In the genomic region with DNA sequence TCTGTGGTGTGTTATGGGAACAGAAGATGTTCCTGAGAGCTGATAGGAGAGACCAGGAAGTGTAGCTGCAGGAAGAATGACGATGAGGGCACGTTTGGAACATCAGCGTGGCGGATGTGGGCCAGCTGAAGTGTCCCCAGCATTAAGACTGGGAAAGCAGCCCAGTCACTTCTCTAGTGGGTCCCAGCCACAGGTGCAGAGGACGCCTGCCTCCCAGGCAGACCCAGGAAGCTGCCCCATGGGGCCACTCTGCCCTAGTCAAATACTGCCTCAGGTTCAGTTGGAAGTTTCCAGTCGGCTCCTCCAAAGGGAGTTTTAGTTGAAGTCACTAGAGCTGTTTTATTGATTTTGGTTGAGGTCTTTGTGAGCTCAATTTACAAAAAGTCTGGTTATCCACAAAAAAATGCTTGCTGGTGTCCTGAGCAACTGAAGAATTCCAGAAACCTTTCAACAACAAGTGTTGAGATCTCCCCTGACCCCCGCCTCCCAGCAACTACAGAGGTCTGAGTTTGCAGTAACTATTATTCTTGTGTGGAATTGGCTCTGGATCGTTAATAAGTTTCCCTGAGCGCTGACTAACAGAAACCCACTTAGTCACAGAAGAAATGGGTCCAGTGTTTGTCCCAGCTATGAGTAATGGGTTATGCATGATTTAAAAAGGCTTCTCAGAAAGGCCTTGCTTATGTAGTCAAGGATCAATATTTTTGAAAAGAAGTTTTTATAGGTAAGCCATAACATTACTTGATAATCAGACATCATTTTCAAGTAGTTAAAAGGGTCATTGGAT, we compare ENCODE assay signal across 1 cellular context.
TF ChIP-seq lines count a peak whose summit lies in the region.

No MANE protein-coding gene starts in this region.

TF ChIP-seq in HepG2, 621 proteins besides CTCF, POLR2A, EP300 and RAD21 (continued from another document and continues in another):
- TF ChIP-seq, protein P1, sequence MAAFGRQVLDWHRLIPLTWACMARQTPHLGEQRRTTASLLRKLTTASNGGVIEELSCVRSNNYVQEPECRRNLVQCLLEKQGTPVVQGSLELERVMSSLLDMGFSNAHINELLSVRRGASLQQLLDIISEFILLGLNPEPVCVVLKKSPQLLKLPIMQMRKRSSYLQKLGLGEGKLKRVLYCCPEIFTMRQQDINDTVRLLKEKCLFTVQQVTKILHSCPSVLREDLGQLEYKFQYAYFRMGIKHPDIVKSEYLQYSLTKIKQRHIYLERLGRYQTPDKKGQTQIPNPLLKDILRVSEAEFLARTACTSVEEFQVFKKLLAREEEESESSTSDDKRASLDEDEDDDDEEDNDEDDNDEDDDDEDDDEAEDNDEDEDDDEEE (CRISPR knock-in tag; IDR thresholded peaks at IDR 0.05): no peak
- no peak for TF ChIP-seq ZC3H13 (CRISPR knock-in tag; IDR thresholded peaks at IDR 0.05)
- TF ChIP-seq ZNF354B (CRISPR knock-in tag; IDR thresholded peaks at IDR 0.05): no peak
- TF ChIP-seq ZNF713 (CRISPR knock-in tag; IDR thresholded peaks at IDR 0.05): no peak
- no peak for TF ChIP-seq FOSL1 (CRISPR knock-in tag; IDR thresholded peaks at IDR 0.05; ENCODE audit: borderline replicate concordance)
- no peak for TF ChIP-seq ZNF33B (CRISPR knock-in tag; IDR thresholded peaks at IDR 0.05)
- TF ChIP-seq, protein P2, sequence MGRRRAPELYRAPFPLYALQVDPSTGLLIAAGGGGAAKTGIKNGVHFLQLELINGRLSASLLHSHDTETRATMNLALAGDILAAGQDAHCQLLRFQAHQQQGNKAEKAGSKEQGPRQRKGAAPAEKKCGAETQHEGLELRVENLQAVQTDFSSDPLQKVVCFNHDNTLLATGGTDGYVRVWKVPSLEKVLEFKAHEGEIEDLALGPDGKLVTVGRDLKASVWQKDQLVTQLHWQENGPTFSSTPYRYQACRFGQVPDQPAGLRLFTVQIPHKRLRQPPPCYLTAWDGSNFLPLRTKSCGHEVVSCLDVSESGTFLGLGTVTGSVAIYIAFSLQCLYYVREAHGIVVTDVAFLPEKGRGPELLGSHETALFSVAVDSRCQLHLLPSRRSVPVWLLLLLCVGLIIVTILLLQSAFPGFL (CRISPR knock-in tag; IDR thresholded peaks at IDR 0.05): no peak
- 0 out of 2 replicates have a peak, but pooled peaks have one; percentile 23 for TF ChIP-seq KDM4B (CRISPR knock-in tag; IDR thresholded peaks at IDR 0.05)
- TF ChIP-seq, protein P3, sequence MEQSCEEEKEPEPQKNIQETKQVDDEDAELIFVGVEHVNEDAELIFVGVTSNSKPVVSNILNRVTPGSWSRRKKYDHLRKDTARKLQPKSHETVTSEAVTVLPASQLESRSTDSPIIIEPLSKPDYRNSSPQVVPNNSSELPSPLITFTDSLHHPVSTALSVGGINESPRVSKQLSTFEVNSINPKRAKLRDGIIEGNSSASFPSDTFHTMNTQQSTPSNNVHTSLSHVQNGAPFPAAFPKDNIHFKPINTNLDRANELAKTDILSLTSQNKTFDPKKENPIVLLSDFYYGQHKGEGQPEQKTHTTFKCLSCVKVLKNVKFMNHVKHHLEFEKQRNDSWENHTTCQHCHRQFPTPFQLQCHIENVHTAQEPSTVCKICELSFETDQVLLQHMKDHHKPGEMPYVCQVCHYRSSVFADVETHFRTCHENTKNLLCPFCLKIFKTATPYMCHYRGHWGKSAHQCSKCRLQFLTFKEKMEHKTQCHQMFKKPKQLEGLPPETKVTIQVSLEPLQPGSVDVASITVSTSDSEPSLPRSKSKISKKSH (CRISPR knock-in tag; IDR thresholded peaks at IDR 0.05; ENCODE audit: borderline replicate concordance): no peak
- TF ChIP-seq HOXA3 (CRISPR knock-in tag; IDR thresholded peaks at IDR 0.05): peak; percentile 51; the same call in 1 of the 2 replicates
- TF ChIP-seq SALL2 (CRISPR knock-in tag; IDR thresholded peaks at IDR 0.05): 0 out of 2 replicates have a peak, but pooled peaks have one; percentile 28
- no peak for TF ChIP-seq ZNF44 (CRISPR knock-in tag; IDR thresholded peaks at IDR 0.05)
- no peak for TF ChIP-seq XBP1 (CRISPR knock-in tag; IDR thresholded peaks at IDR 0.05)
- peak; percentile 69; the same call in 1 of the 2 replicates for TF ChIP-seq TCF7L2 (IDR thresholded peaks at IDR 0.05; ENCODE audit: low read depth, low read length)
- 0 out of 2 replicates have a peak, but pooled peaks have one; percentile 17 for TF ChIP-seq NR2C2 (CRISPR knock-in tag; IDR thresholded peaks at IDR 0.05; ENCODE audit: borderline replicate concordance)
- TF ChIP-seq, protein P4, sequence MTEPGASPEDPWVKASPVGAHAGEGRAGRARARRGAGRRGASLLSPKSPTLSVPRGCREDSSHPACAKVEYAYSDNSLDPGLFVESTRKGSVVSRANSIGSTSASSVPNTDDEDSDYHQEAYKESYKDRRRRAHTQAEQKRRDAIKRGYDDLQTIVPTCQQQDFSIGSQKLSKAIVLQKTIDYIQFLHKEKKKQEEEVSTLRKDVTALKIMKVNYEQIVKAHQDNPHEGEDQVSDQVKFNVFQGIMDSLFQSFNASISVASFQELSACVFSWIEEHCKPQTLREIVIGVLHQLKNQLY (CRISPR knock-in tag; IDR thresholded peaks at IDR 0.05): peak; percentile 29; the same call in 1 of the 2 replicates
- no peak for TF ChIP-seq KLF12 (CRISPR knock-in tag; IDR thresholded peaks at IDR 0.05; ENCODE audit: borderline replicate concordance)
- TF ChIP-seq PHF5A (CRISPR knock-in tag; IDR thresholded peaks at IDR 0.05; ENCODE audit: low read depth, unreplicated experiment): no peak
- TF ChIP-seq HOXD1 (CRISPR knock-in tag; IDR thresholded peaks at IDR 0.05): no peak
- TF ChIP-seq NCOA5 (CRISPR knock-in tag; IDR thresholded peaks at IDR 0.05): no peak
- no peak for TF ChIP-seq NAIF1 (CRISPR knock-in tag; IDR thresholded peaks at IDR 0.05; ENCODE audit: borderline replicate concordance)
- no peak for TF ChIP-seq TBL1XR1 (IDR thresholded peaks at IDR 0.05; ENCODE audit: borderline replicate concordance, low read length, partially characterized antibody)
- peak; percentile 66 for TF ChIP-seq HDAC2 (CRISPR knock-in tag; IDR thresholded peaks at IDR 0.05)
- TF ChIP-seq ZNF530 (CRISPR knock-in tag; IDR thresholded peaks at IDR 0.05; ENCODE audit: low read depth): no peak
- TF ChIP-seq, protein P5, sequence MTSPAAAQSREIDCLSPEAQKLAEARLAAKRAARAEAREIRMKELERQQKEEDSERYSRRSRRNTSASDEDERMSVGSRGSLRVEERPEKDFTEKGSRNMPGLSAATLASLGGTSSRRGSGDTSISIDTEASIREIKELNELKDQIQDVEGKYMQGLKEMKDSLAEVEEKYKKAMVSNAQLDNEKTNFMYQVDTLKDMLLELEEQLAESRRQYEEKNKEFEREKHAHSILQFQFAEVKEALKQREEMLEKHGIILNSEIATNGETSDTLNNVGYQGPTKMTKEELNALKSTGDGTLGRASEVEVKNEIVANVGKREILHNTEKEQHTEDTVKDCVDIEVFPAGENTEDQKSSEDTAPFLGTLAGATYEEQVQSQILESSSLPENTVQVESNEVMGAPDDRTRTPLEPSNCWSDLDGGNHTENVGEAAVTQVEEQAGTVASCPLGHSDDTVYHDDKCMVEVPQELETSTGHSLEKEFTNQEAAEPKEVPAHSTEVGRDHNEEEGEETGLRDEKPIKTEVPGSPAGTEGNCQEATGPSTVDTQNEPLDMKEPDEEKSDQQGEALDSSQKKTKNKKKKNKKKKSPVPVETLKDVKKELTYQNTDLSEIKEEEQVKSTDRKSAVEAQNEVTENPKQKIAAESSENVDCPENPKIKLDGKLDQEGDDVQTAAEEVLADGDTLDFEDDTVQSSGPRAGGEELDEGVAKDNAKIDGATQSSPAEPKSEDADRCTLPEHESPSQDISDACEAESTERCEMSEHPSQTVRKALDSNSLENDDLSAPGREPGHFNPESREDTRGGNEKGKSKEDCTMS (CRISPR knock-in tag; conservative IDR thresholded peaks at IDR 0.05): no peak
- no peak; the same call in 1 of the 2 replicates for TF ChIP-seq BRD4 (CRISPR knock-in tag; IDR thresholded peaks at IDR 0.05)
- TF ChIP-seq, protein P6, sequence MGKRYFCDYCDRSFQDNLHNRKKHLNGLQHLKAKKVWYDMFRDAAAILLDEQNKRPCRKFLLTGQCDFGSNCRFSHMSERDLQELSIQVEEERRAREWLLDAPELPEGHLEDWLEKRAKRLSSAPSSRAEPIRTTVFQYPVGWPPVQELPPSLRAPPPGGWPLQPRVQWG (CRISPR knock-in tag; IDR thresholded peaks at IDR 0.05; ENCODE audit: borderline replicate concordance, low read depth): no peak
- TF ChIP-seq TP53 (CRISPR knock-in tag; conservative IDR thresholded peaks at IDR 0.05): no peak
- TF ChIP-seq TBX2 (CRISPR knock-in tag; IDR thresholded peaks at IDR 0.05; ENCODE audit: borderline replicate concordance): peak; percentile 68
- no peak for TF ChIP-seq RNF2 (conservative IDR thresholded peaks at IDR 0.05; ENCODE audit: low read depth)
- peak; percentile 52 for TF ChIP-seq SKI (IDR thresholded peaks at IDR 0.05; ENCODE audit: partially characterized antibody)
- TF ChIP-seq, protein P7, sequence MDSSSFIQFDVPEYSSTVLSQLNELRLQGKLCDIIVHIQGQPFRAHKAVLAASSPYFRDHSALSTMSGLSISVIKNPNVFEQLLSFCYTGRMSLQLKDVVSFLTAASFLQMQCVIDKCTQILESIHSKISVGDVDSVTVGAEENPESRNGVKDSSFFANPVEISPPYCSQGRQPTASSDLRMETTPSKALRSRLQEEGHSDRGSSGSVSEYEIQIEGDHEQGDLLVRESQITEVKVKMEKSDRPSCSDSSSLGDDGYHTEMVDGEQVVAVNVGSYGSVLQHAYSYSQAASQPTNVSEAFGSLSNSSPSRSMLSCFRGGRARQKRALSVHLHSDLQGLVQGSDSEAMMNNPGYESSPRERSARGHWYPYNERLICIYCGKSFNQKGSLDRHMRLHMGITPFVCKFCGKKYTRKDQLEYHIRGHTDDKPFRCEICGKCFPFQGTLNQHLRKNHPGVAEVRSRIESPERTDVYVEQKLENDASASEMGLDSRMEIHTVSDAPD (CRISPR knock-in tag; IDR thresholded peaks at IDR 0.05): 0 out of 2 replicates have a peak, but pooled peaks have one; percentile 48
- TF ChIP-seq, protein P8, sequence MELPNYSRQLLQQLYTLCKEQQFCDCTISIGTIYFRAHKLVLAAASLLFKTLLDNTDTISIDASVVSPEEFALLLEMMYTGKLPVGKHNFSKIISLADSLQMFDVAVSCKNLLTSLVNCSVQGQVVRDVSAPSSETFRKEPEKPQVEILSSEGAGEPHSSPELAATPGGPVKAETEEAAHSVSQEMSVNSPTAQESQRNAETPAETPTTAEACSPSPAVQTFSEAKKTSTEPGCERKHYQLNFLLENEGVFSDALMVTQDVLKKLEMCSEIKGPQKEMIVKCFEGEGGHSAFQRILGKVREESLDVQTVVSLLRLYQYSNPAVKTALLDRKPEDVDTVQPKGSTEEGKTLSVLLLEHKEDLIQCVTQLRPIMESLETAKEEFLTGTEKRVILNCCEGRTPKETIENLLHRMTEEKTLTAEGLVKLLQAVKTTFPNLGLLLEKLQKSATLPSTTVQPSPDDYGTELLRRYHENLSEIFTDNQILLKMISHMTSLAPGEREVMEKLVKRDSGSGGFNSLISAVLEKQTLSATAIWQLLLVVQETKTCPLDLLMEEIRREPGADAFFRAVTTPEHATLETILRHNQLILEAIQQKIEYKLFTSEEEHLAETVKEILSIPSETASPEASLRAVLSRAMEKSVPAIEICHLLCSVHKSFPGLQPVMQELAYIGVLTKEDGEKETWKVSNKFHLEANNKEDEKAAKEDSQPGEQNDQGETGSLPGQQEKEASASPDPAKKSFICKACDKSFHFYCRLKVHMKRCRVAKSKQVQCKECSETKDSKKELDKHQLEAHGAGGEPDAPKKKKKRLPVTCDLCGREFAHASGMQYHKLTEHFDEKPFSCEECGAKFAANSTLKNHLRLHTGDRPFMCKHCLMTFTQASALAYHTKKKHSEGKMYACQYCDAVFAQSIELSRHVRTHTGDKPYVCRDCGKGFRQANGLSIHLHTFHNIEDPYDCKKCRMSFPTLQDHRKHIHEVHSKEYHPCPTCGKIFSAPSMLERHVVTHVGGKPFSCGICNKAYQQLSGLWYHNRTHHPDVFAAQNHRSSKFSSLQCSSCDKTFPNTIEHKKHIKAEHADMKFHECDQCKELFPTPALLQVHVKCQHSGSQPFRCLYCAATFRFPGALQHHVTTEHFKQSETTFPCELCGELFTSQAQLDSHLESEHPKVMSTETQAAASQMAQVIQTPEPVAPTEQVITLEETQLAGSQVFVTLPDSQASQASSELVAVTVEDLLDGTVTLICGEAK (IDR thresholded peaks at IDR 0.05): no peak
- TF ChIP-seq, protein P8 (CRISPR knock-in tag; IDR thresholded peaks at IDR 0.05): peak; percentile 24; the same call in 1 of the 2 replicates
